Comparison of ENCODE assay signal across 7 cellular contexts in genomic region chr16:2011726-2012125, GRCh38. TPM values are rescaled to one million over a fixed set of nuclear protein-coding genes. Genes with fewer than 3 reads are reported as not detected.
DNase-seq lines count a peak whose midpoint lies in the region; ATAC-seq and TF ChIP-seq lines count a peak whose summit lies in the region.
"Not testable (repeated sequence)": the region's sequence is repeated elsewhere in the genome, so short reads cannot be mapped to it uniquely, and the experiment has no call there.
"Had no signal": no experiment of that assay in that cellular context is flagged by ENCODE, and none has a peak within 500 bp of the region (broad histone marks: within the 10 kb centered on the region; RNA-seq: fewer than 3 reads in every experiment).

No MANE protein-coding gene starts in this region.

- not testable (repeated sequence) for H3K4ac ChIP-seq in IMR-90 (ENCODE audit: low read depth, low read length)

- not testable (repeated sequence) for H2BK20ac ChIP-seq in IMR-90 (ENCODE audit: low read depth, low read length)

- H3K56ac ChIP-seq in IMR-90 (ENCODE audit: extremely low read depth, insufficient read depth, low read length), result not testable (repeated sequence)

- H3K9me3 Mint-ChIP-seq in activated CD8-positive, alpha-beta T cell treated with anti-CD3 and anti-CD28 coated beads for 36 hours; activated naive CD8-positive, alpha-beta T cell (ENCODE audit: low read depth); MCF 10A (ENCODE audit: unreplicated experiment); stimulated activated naive CD8-positive, alpha-beta T cell treated with anti-CD3 and anti-CD28 coated beads, Interleukin-15, Interleukin-2, amounts not matched to agents 100 ng/mL and 50 ng/mL, for 24 hours: not testable (repeated sequence)

- H4K91ac ChIP-seq in IMR-90 (ENCODE audit: insufficient read depth, low read depth, low read length), result not testable (repeated sequence)

- not testable (repeated sequence) for H3K4me3 ChIP-seq in IMR-90 (ENCODE audit: insufficient read depth, low read depth, low read length)

- not testable (repeated sequence) for H3K18ac ChIP-seq in IMR-90 (ENCODE audit: low read depth, low read length)

- not testable (repeated sequence) for H2AK5ac ChIP-seq in IMR-90 (ENCODE audit: low read depth, low read length)

- CTCF ChIA-PET in IMR-90 (lab: Yijun Ruan, JAX), result interaction anchor here (1.0 kb wide), 1 partner anchor 129 kb away, joined by 5 read pairs; no protein-coding TSS in a partner anchor
- CTCF ChIA-PET in activated CD8-positive, alpha-beta T cell treated with anti-CD3 and anti-CD28 coated beads for 36 hours (lab: Charles Lee), result interaction anchor here (2.3 kb wide), 1 partner anchor 11 kb away, joined by 9 read pairs; no protein-coding TSS in a partner anchor
- CTCF ChIA-PET in MCF 10A (lab: Yijun Ruan, JAX), result interaction anchor here (0.6 to 1.6 kb wide), 5 partner anchors 16 to 1305 kb away, joined by 3 to 4 read pairs (median 3); no protein-coding TSS in a partner anchor

- not testable (repeated sequence) for H2AK9ac ChIP-seq in IMR-90 (replicated peaks; ENCODE audit: low read depth, low read length, poor library complexity)

- H3K36me3 Mint-ChIP-seq in activated CD8-positive, alpha-beta T cell treated with anti-CD3 and anti-CD28 coated beads for 36 hours (ENCODE audit: low read depth), result peaks cover 25% of the 10 kb centered on the region
- H3K36me3 Mint-ChIP-seq in activated naive CD8-positive, alpha-beta T cell; MCF 10A (ENCODE audit: insufficient read depth, unreplicated experiment): not testable (repeated sequence)
- peaks cover 16% of the 10 kb centered on the region for H3K36me3 Mint-ChIP-seq in stimulated activated naive CD8-positive, alpha-beta T cell treated with anti-CD3 and anti-CD28 coated beads, Interleukin-15, Interleukin-2, amounts not matched to agents 100 ng/mL and 50 ng/mL, for 24 hours (ENCODE audit: low read depth)

- not testable (repeated sequence) for H3K4me2 ChIP-seq in IMR-90 (ENCODE audit: low read depth, low read length)

- POLR2A ChIA-PET in IMR-90 (lab: Charles Lee; ENCODE audit: unreplicated experiment), result not testable (repeated sequence)
- POLR2A ChIA-PET in activated CD8-positive, alpha-beta T cell treated with anti-CD3 and anti-CD28 coated beads for 36 hours (lab: Charles Lee), result interaction anchor here (0.6 to 2.5 kb wide), 6 partner anchors 8 to 143 kb away, joined by 3 to 8 read pairs (median 4); partner anchors contain the start of genes NPW, RPS2 and TRAF7
- POLR2A ChIA-PET in MCF 10A (lab: Yijun Ruan, JAX), result interaction anchor here (0.7 to 2.3 kb wide), 5 partner anchors 47 to 143 kb away, joined by 3 to 13 read pairs (median 6); partner anchors contain the start of genes RPS2 and TRAF7

- in situ Hi-C loops in IMR-90 (cut with MboI; ENCODE audit: low sequenced_read_pairs), result not testable (repeated sequence)

- not testable (repeated sequence) for H3K27me3 Mint-ChIP-seq in activated CD8-positive, alpha-beta T cell treated with anti-CD3 and anti-CD28 coated beads for 36 hours; activated naive CD8-positive, alpha-beta T cell; MCF 10A (ENCODE audit: insufficient read depth, unreplicated experiment); stimulated activated naive CD8-positive, alpha-beta T cell treated with anti-CD3 and anti-CD28 coated beads, Interleukin-15, Interleukin-2, amounts not matched to agents 100 ng/mL and 50 ng/mL, for 24 hours

- not testable (repeated sequence) for H3K36me3 ChIP-seq in IMR-90 (ENCODE audit: control insufficient read depth, insufficient read depth, low read length)

- not testable (repeated sequence) for BruUV-seq in IMR-90 (replicated peaks; lab: Mats Ljungman, UMichigan); MCF 10A (replicated peaks; lab: Mats Ljungman, UMichigan)

- H3K9me3 ChIP-seq in IMR-90 (ENCODE audit: control insufficient read depth, insufficient read depth, low read length), result not testable (repeated sequence)

- H3K14ac ChIP-seq in IMR-90 (replicated peaks; ENCODE audit: low read depth, low read length), result not testable (repeated sequence)

- 43% methylated on average over 1 of the region's 9 CpGs; no CpG with 5 or more reads in 1 of the 2 experiments for WGBS in IMR-90 (ENCODE audit: extremely low coverage in 2 of 2, insufficient read length in 1 of 2), 2 experiments

- H3K4me3 Mint-ChIP-seq in activated CD8-positive, alpha-beta T cell treated with anti-CD3 and anti-CD28 coated beads for 36 hours, result peak overlapping the region; percentile 21
- H3K4me3 Mint-ChIP-seq in activated naive CD8-positive, alpha-beta T cell, result peak overlapping the region; percentile 38
- not testable (repeated sequence) for H3K4me3 Mint-ChIP-seq in MCF 10A (ENCODE audit: unreplicated experiment)
- peak overlapping the region; percentile 41 for H3K4me3 Mint-ChIP-seq in stimulated activated naive CD8-positive, alpha-beta T cell treated with anti-CD3 and anti-CD28 coated beads, Interleukin-15, Interleukin-2, amounts not matched to agents 100 ng/mL and 50 ng/mL, for 24 hours

- peaks cover 24% of the 10 kb centered on the region for H4K20me1 ChIP-seq in IMR-90 (ENCODE audit: insufficient read depth, low read length)

- not testable (repeated sequence) for H2BK5ac ChIP-seq in IMR-90 (ENCODE audit: low read depth, low read length, poor library complexity, severe bottlenecking)

- not testable (repeated sequence) for H3K9ac ChIP-seq in IMR-90 (ENCODE audit: low read depth, low read length)

- H3K27ac ChIP-seq in IMR-90 (ENCODE audit: insufficient read depth, low read length), result not testable (repeated sequence)

- H2AFZ ChIP-seq in IMR-90 (replicated peaks; ENCODE audit: low read length, poor library complexity), result not testable (repeated sequence)

- TF ChIP-seq RAD21 in IMR-90 (IDR thresholded peaks at IDR 0.05; ENCODE audit: low read length), result not testable (repeated sequence)

- H3K4me1 Mint-ChIP-seq in activated CD8-positive, alpha-beta T cell treated with anti-CD3 and anti-CD28 coated beads for 36 hours (ENCODE audit: low read depth), result peaks cover 25% of the 10 kb centered on the region
- H3K4me1 Mint-ChIP-seq in activated naive CD8-positive, alpha-beta T cell (ENCODE audit: low read depth), result peaks cover 24% of the 10 kb centered on the region
- peaks cover 14% of the 10 kb centered on the region for H3K4me1 Mint-ChIP-seq in MCF 10A (ENCODE audit: insufficient read depth, unreplicated experiment)
- peaks cover 28% of the 10 kb centered on the region for H3K4me1 Mint-ChIP-seq in stimulated activated naive CD8-positive, alpha-beta T cell treated with anti-CD3 and anti-CD28 coated beads, Interleukin-15, Interleukin-2, amounts not matched to agents 100 ng/mL and 50 ng/mL, for 24 hours (ENCODE audit: low read depth)

- H3K79me1 ChIP-seq in IMR-90 (ENCODE audit: low read depth in 1 of 2, low read length in 2 of 2), result peaks cover 9 to 37% of the 10 kb centered on the region in 2 experiments; a peak in 3 of 4 replicates

- TF ChIP-seq CTCF in IMR-90 (conservative IDR thresholded peaks at IDR 0.05; ENCODE audit: low read depth, low read length); activated CD8-positive, alpha-beta T cell treated with anti-CD3 and anti-CD28 coated beads for 36 hours (IDR thresholded peaks at IDR 0.05); MCF 10A (IDR thresholded peaks at IDR 0.05; ENCODE audit: unreplicated experiment): not testable (repeated sequence)

- not testable (repeated sequence) for H3K23ac ChIP-seq in IMR-90 (ENCODE audit: low read depth, low read length)

- not testable (repeated sequence) for H2BK120ac ChIP-seq in IMR-90 (ENCODE audit: low read depth, low read length)

- not testable (repeated sequence) for H4K8ac ChIP-seq in IMR-90 (ENCODE audit: low read depth in 2 of 2, low read length in 2 of 2)

- not testable (repeated sequence) for TF ChIP-seq POLR2A in IMR-90 (IDR thresholded peaks at IDR 0.05; ENCODE audit: low read depth, low read length)

- not testable (repeated sequence) for DNase-seq in IMR-90; activated CD8-positive, alpha-beta T cell treated with anti-CD3 and anti-CD28 coated beads for 36 hours; MCF 10A (ENCODE audit: unreplicated experiment)

- peaks cover 21% of the 10 kb centered on the region for H3K4me1 ChIP-seq in IMR-90 (ENCODE audit: control insufficient read depth, insufficient read depth, low read length)

- not testable (repeated sequence) for H2BK15ac ChIP-seq in IMR-90 (ENCODE audit: low read depth, low read length)

- not testable (repeated sequence) for H3K27me3 ChIP-seq in IMR-90 (ENCODE audit: control insufficient read depth, insufficient read depth, low read length)

- not testable (repeated sequence) for H3K27ac Mint-ChIP-seq in activated CD8-positive, alpha-beta T cell treated with anti-CD3 and anti-CD28 coated beads for 36 hours; activated naive CD8-positive, alpha-beta T cell; stimulated activated naive CD8-positive, alpha-beta T cell treated with anti-CD3 and anti-CD28 coated beads, Interleukin-15, Interleukin-2, amounts not matched to agents 100 ng/mL and 50 ng/mL, for 24 hours
- H3K27ac Mint-ChIP-seq in MCF 10A (ENCODE audit: low read depth, unreplicated experiment), result peak overlapping the region; percentile 35

- not testable (repeated sequence) for H4K5ac ChIP-seq in IMR-90 (ENCODE audit: low read depth, low read length)

- peaks cover 15% of the 10 kb centered on the region for H3K9me1 ChIP-seq in IMR-90 (ENCODE audit: insufficient read depth, low read length)

- intact Hi-C loops in IMR-90 (cut with micrococcal nuclease); activated CD8-positive, alpha-beta T cell treated with anti-CD3 and anti-CD28 coated beads for 36 hours (cut with micrococcal nuclease); MCF 10A (cut with micrococcal nuclease): not testable (repeated sequence)

- ATAC-seq in IMR-90 (ENCODE audit: low read depth); activated CD8-positive, alpha-beta T cell treated with anti-CD3 and anti-CD28 coated beads for 36 hours: not testable (repeated sequence)

- dilution Hi-C loops in IMR-90 (cut with HindIII; ENCODE audit: low sequenced_read_pairs, unreplicated experiment), result not testable (repeated sequence)

RNA-seq across cellular contexts. Expression of gene ZNF598, which starts 2.1 kb away (rescaled TPM):
- total RNA-seq in IMR-90 (2012; rRNA removed) (3.4 and 4.4 TPM in 2 replicates), MCF 10A (2022) (177 and 252 TPM in 2 replicates)
- 36.4 and 40.6 TPM in 2 replicates for polyA plus RNA-seq in IMR-90 (2012; rRNA removed)
- 23.6 and 37.3 TPM in 2 replicates for polyA plus RNA-seq in IMR-90 (2012; cell fraction: cytosol; rRNA removed)
- 98.8 and 225 TPM in 2 replicates for polyA plus RNA-seq in IMR-90 (2012; cell fraction: nucleus; rRNA removed; ENCODE audit: low replicate concordance)
- 10 to 100 TPM; 85.5 to 90.3 TPM for total RNA-seq in activated CD8-positive, alpha-beta T cell treated with anti-CD3 and anti-CD28 coated beads for 36 hours

RNA-seq across cellular contexts. Expression of gene NPW, which starts 7.9 kb away (rescaled TPM):
- total RNA-seq in IMR-90 (2012; rRNA removed), result 0.18 TPM in 1 of 2 replicates, not detected in the other
- polyA plus RNA-seq in IMR-90 (2012; rRNA removed), result 2.0 and 3.7 TPM in 2 replicates
- 6.1 and 9.0 TPM in 2 replicates for polyA plus RNA-seq in IMR-90 (2012; cell fraction: cytosol; rRNA removed)
- polyA plus RNA-seq in IMR-90 (2012; cell fraction: nucleus; rRNA removed; ENCODE audit: low replicate concordance), result 2.5 and 7.1 TPM in 2 replicates
- total RNA-seq in activated CD8-positive, alpha-beta T cell treated with anti-CD3 and anti-CD28 coated beads for 36 hours, result 10 to 100 TPM; 24.3 to 28.3 TPM
- 4.9 and 7.7 TPM in 2 replicates for total RNA-seq in MCF 10A (2022)
- total RNA-seq: A172; CD8-positive, alpha-beta T cell had no signal

RNA-seq across cellular contexts. Expression of gene NHERF2, which starts 15.0 kb away (rescaled TPM):
- total RNA-seq in IMR-90 (2012; rRNA removed) (18.6 and 20.8 TPM in 2 replicates), MCF 10A (2022) (8.5 and 14.5 TPM in 2 replicates)
- 77.8 and 96.6 TPM in 2 replicates for polyA plus RNA-seq in IMR-90 (2012; rRNA removed)
- 98.1 and 126 TPM in 2 replicates for polyA plus RNA-seq in IMR-90 (2012; cell fraction: cytosol; rRNA removed)
- 54.5 and 134 TPM in 2 replicates for polyA plus RNA-seq in IMR-90 (2012; cell fraction: nucleus; rRNA removed; ENCODE audit: low replicate concordance)
- total RNA-seq in activated CD8-positive, alpha-beta T cell treated with anti-CD3 and anti-CD28 coated beads for 36 hours, result 1 to 10 TPM; 2.8 to 3.0 TPM

RNA-seq across cellular contexts. Expression of gene SYNGR3, which starts 22.0 kb away (rescaled TPM):
- total RNA-seq in IMR-90 (2012; rRNA removed) (1.8 and 1.9 TPM in 2 replicates), MCF 10A (2022) (0.68 and 1.1 TPM in 2 replicates)
- 5.8 and 6.6 TPM in 2 replicates for polyA plus RNA-seq in IMR-90 (2012; rRNA removed)
- polyA plus RNA-seq in IMR-90 (2012; cell fraction: cytosol; rRNA removed), result 4.4 and 11.7 TPM in 2 replicates
- polyA plus RNA-seq in IMR-90 (2012; cell fraction: nucleus; rRNA removed; ENCODE audit: low replicate concordance), result 6.9 and 13.6 TPM in 2 replicates
- 1 to 10 TPM; 5.4 to 7.2 TPM for total RNA-seq in activated CD8-positive, alpha-beta T cell treated with anti-CD3 and anti-CD28 coated beads for 36 hours

RNA-seq across cellular contexts. Expression of gene GFER, which starts 27.7 kb away (rescaled TPM):
- total RNA-seq in IMR-90 (2012; rRNA removed), result 6.8 and 8.6 TPM in 2 replicates
- 19.8 and 28.0 TPM in 2 replicates for polyA plus RNA-seq in IMR-90 (2012; rRNA removed)
- polyA plus RNA-seq in IMR-90 (2012; cell fraction: cytosol; rRNA removed), result 10.4 and 16.3 TPM in 2 replicates
- 12.8 and 25.0 TPM in 2 replicates for polyA plus RNA-seq in IMR-90 (2012; cell fraction: nucleus; rRNA removed; ENCODE audit: low replicate concordance)
- 10 to 100 TPM; 33.5 to 33.9 TPM for total RNA-seq in activated CD8-positive, alpha-beta T cell treated with anti-CD3 and anti-CD28 coated beads for 36 hours
- total RNA-seq in MCF 10A (2022), result 34.6 and 40.8 TPM in 2 replicates

Comparison
In these comparisons a context has a peak if more than half of its experiments do, and no peak if none do; other contexts are left out.
1. RNA of gene ZNF598, which starts 2.1 kb away (total RNA-seq): 177 to 252 TPM in MCF 10A and 85.5 to 90.3 TPM in activated CD8-positive, alpha-beta T cell treated with anti-CD3 and anti-CD28 coated beads for 36 hours; 3.4 to 4.4 TPM in IMR-90; every median in the first group is over 10 times any median in the second.